ENCODE assay signal across 18 cellular contexts in genomic region chr5:138650196-138650595, GRCh38.
"Had no signal": no experiment of that assay in that cellular context is flagged by ENCODE, and none has a peak within 500 bp of the region (broad histone marks: within the 10 kb centered on the region; RNA-seq: fewer than 3 reads in every experiment).

No MANE protein-coding gene starts in this region.

- H3K27me3 ChIP-seq: upper lobe of left lung had no signal

- H3K27ac ChIP-seq: parathyroid adenoma, upper lobe of left lung, VCaP had no signal

- H3K79me2 ChIP-seq: parathyroid adenoma had no signal

- DNase-seq: activated gamma-delta T cell treated with Interleukin-2 at 50 U/mL for 16 hours; activated T-cell treated with anti-CD3 and anti-CD28 coated beads, Interleukin-2, amount 50 U/mL, for 1 hour; aorta; central memory CD4-positive, alpha-beta T cell; effector memory CD4-positive, alpha-beta T cell; head of caudate nucleus; left ventricle myocardium superior; mammary epithelial cell; natural killer cell; stimulated activated CD4-positive, alpha-beta T cell treated with anti-CD3 and anti-CD28 coated beads, Interleukin-2, amount 100 ng/mL, for 48 hours; stimulated activated CD8-positive, alpha-beta memory T cell treated with anti-CD3 and anti-CD28 coated beads, Interleukin-4, amount 100 ng/mL, for 48 hours; stimulated activated naive CD4-positive, alpha-beta T cell treated with Interleukin-2 at 50 U/mL for 16 hours; upper lobe of left lung had no signal

- H3K27ac Mint-ChIP-seq: activated naive CD4-positive, alpha-beta T cell treated with anti-CD3 and anti-CD28 coated beads, Interleukin-2, amount 50 U/mL, for 24 hours; natural killer cell had no signal

- H3K9me3 ChIP-seq: upper lobe of left lung had no signal

- H3K36me3 Mint-ChIP-seq: natural killer cell had no signal

- H3K4me3 ChIP-seq: smooth muscle cell, upper lobe of left lung had no signal

- H3K4me2 ChIP-seq: smooth muscle cell had no signal

- H3K36me3 ChIP-seq: upper lobe of left lung had no signal

- ATAC-seq: natural killer cell, sciatic nerve had no signal

- H3K4me3 Mint-ChIP-seq: activated naive CD4-positive, alpha-beta T cell treated with anti-CD3 and anti-CD28 coated beads, Interleukin-2, amount 50 U/mL, for 24 hours; natural killer cell had no signal

- H3K9me3 Mint-ChIP-seq: natural killer cell had no signal
